ENCODE assay signal across 8 cellular contexts in the genomic region with DNA sequence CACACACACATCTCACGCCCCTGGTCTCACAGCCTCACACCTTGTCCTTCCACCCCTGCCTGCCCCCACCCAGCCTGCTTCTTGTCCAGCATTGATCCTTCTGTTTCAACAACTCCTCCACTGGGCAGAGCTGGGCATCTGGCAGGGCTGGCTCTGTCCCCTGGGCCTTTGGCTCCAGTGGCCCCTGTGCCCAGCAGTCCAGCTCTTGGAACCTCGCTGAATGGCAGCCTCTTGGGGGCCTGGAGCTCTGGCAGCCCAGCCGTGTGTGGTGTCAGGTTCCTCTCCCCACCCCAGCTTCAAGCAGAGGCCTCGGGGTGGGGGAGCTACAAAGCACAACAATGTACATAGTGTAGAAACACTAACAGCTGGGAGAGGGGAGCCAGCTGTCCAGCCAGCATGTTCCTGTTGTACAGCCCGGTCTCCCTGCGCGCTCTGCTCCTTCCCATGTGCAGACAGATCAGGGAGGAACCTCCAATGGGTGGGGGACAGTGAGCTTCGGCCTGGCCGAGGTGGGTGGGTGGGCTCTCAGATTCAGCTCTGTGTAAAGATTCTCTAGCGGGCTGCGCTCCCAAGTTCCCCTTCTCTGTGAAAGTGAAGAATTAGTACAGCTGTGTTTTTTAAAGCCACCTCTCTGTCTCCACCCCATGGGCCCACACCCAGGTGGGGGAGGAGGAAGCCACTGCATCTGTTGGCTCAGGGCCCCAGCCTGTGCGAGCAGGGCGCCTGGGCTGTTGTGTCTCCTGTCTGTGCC. TPM values are rescaled to one million over a fixed set of nuclear protein-coding genes. Genes with fewer than 3 reads are reported as not detected.
DNase-seq lines count a peak whose midpoint lies in the region; ATAC-seq and TF ChIP-seq lines count a peak whose summit lies in the region.

No MANE protein-coding gene starts in this region.

- H3K4me1 ChIP-seq in mucosa of descending colon (ENCODE audit: low read depth) = peaks cover 31% of the 10 kb centered on the region
- peaks cover 35% of the 10 kb centered on the region for H3K4me1 ChIP-seq in upper lobe of right lung

- intact Hi-C loops in mucosa of descending colon (cut with DNase I, micrococcal nuclease) = no loop called here
- intact Hi-C loops in upper lobe of right lung (cut with DNase I) = no loop called here

- H3K36me3 ChIP-seq in mucosa of descending colon (ENCODE audit: low read depth) (peaks cover 24% of the 10 kb centered on the region), upper lobe of right lung (peaks cover 49% of the 10 kb centered on the region)

- ATAC-seq in mucosa of descending colon (peak; percentile 88), upper lobe of right lung (peak; percentile 51)

- H3K9me3 ChIP-seq in mucosa of descending colon (no peaks in the 10 kb centered on the region), upper lobe of right lung (no peaks in the 10 kb centered on the region)

- H3K4me3 ChIP-seq in choroid plexus epithelial cell (ENCODE audit: low read depth, low read length) (no peak overlapping the region), mucosa of descending colon (no peak overlapping the region), upper lobe of right lung (no peak overlapping the region)

- peak in 5 of 6 experiments; percentile 3 to 34 (median 23) for DNase-seq in stimulated activated naive CD4-positive, alpha-beta T cell (lab: John Stamatoyannopoulos, UW)
- no peak for DNase-seq in stimulated activated naive CD4-positive, alpha-beta T cell treated with Interleukin-2 at 50 U/mL for 16 hours (lab: John Stamatoyannopoulos, UW)
- DNase-seq in NCI-H2196 treated with DMSO at 0.1 percent for 48 hours (lab: John Stamatoyannopoulos, UW; ENCODE audit: unreplicated experiment) (peak; percentile 48), choroid plexus epithelial cell (ENCODE audit: low read depth) (peak; percentile 87), mucosa of descending colon (peak; percentile 82 to 87 (median 86)), upper lobe of right lung (peak; percentile 69), HT-29 (ENCODE audit: low spot score) (no peak), LoVo (ENCODE audit: low spot score) (no peak)

- no peaks in the 10 kb centered on the region for H3K27me3 ChIP-seq in upper lobe of right lung

- TF ChIP-seq CTCF in choroid plexus epithelial cell (conservative IDR thresholded peaks at IDR 0.05; ENCODE audit: low read depth, low read length) = no peak
- TF ChIP-seq CTCF in mucosa of descending colon (IDR thresholded peaks at IDR 0.05) = no peak
- TF ChIP-seq CTCF in upper lobe of right lung (IDR thresholded peaks at IDR 0.05) = no peak

- peak overlapping the region; percentile 58 for H3K27ac ChIP-seq in upper lobe of right lung

RNA-seq across cellular contexts. Expression of gene ZMIZ2, which starts 19.4 kb away (rescaled TPM):
- total RNA-seq in mucosa of descending colon = 100 to 1,000 TPM in 1 of 3 donors, 10 to 100 TPM in 2; 80.4 to 104 (median 89.8) TPM
- 95.4 TPM for total RNA-seq in upper lobe of right lung
- 37.7 and 41.0 TPM in 2 replicates for total RNA-seq in HT-29 (2014; rRNA removed; shearing (Covaris generic))

RNA-seq across cellular contexts. Expression of gene PPIA, which starts 28.4 kb away (rescaled TPM):
- 1,000 to 10,000 TPM in 2 of 3 donors, 100 to 1,000 TPM in 1; 792 to 1,320 (median 1,014) TPM for total RNA-seq in mucosa of descending colon
- 970 TPM for total RNA-seq in upper lobe of right lung
- total RNA-seq in HT-29 (2014; rRNA removed; shearing (Covaris generic)) = 3,779 and 3,976 TPM in 2 replicates

Comparison
In these comparisons a context has a peak if more than half of its experiments do, and no peak if none do; other contexts are left out.
1. DNase-seq: peak in stimulated activated naive CD4-positive, alpha-beta T cell (5 of 6), NCI-H2196 treated with DMSO at 0.1 percent for 48 hours (single experiment), choroid plexus epithelial cell (single experiment), mucosa of descending colon (3 of 3) and upper lobe of right lung (single experiment); none in stimulated activated naive CD4-positive, alpha-beta T cell treated with Interleukin-2 at 50 U/mL for 16 hours (single experiment), HT-29 (single experiment) and LoVo (single experiment).